Comparison of ENCODE assay signal across 17 cellular contexts in the genomic region with DNA sequence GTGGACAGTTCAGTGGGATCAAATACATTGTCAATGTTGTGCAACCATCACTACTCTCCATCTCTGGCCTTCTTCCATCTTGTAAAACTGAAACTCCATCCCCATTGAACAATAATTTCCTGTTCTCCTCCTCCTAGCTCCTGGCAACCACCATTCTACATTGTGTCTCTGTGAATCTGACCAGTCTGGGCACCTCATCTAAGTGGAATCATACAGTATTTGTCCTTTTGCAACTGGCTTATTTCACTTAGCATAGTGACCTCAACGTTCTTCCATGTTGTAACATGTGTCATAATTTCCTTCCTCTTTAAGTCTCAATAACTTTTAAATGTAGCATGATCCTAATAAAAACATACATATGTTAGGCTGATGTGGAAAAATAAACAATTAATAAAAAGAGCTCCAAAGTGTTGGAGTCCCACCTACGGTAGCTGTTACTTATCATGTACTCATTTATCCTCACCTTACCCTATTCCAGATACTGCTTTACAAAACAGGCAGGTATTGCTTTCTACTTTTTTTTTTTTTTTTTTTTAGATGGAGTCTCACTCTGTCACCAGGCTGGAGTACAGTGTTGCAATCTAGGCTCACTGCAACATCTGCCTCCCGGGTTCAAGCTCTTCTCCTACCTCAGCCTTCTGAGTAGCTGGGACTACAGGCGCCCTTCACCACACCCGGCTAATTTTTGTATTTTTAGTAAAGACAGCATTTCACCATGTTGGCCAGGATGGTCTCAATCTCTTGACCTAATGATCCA.
DNase-seq lines count a peak whose midpoint lies in the region; ATAC-seq, FAIRE-seq and TF ChIP-seq lines count a peak whose summit lies in the region.
"Had no signal": no experiment of that assay in that cellular context is flagged by ENCODE, and none has a peak within 500 bp of the region (broad histone marks: within the 10 kb centered on the region; RNA-seq: fewer than 3 reads in every experiment).

No MANE protein-coding gene starts in this region.

- no peak overlapping the region for H2AK9ac ChIP-seq in IMR-90 (replicated peaks; ENCODE audit: low read depth, low read length, poor library complexity)

- H3K27ac ChIP-seq in IMR-90 (ENCODE audit: insufficient read depth, low read length) = no peak overlapping the region
- no peak overlapping the region for H3K27ac ChIP-seq in endothelial cell of umbilical vein (ENCODE audit: insufficient read depth, low read depth, low read length)
- H3K27ac ChIP-seq: cardiac muscle cell had no signal

- peaks cover 9% of the 10 kb centered on the region for H3K36me3 Mint-ChIP-seq in natural killer cell treated with Interleukin-12 subunit alpha and Interleukin-12 subunit beta and Interleukin-15 and Interleukin-18, amount 100 ng/mL, for 72 hours
- H3K36me3 Mint-ChIP-seq in activated naive CD4-positive, alpha-beta T cell treated with anti-CD3 and anti-CD28 coated beads, Interleukin-2, amount 10 ng/mL, durations not matched to agents 7 days and 5 days = peaks cover 6% of the 10 kb centered on the region
- H3K36me3 Mint-ChIP-seq: IgD-negative memory B cell had no signal

- H3K36me3 ChIP-seq in IMR-90 (ENCODE audit: control insufficient read depth, insufficient read depth, low read length) (no peaks in the 10 kb centered on the region), endothelial cell of umbilical vein (ENCODE audit: control insufficient read depth in 2 of 2, extremely low read depth in 1 of 2, insufficient read depth in 2 of 2, low read length in 2 of 2) (no peaks in the 10 kb centered on the region)
- H3K36me3 ChIP-seq: cardiac muscle cell had no signal

- H3K27ac Mint-ChIP-seq in natural killer cell treated with Interleukin-12 subunit alpha and Interleukin-12 subunit beta and Interleukin-15 and Interleukin-18, amount 100 ng/mL, for 72 hours = peak overlapping the region; percentile 46 to 60
- H3K27ac Mint-ChIP-seq in activated naive CD4-positive, alpha-beta T cell treated with anti-CD3 and anti-CD28 coated beads, Interleukin-2, amount 10 ng/mL, durations not matched to agents 7 days and 5 days = no peak overlapping the region
- H3K27ac Mint-ChIP-seq: activated CD4-positive, alpha-beta T cell treated with anti-CD3 and anti-CD28 coated beads, Interleukin-2, amount 10 ng/mL, durations not matched to agents 7 days and 5 days; CD4-positive, alpha-beta T cell; endodermal cell; IgD-negative memory B cell had no signal

- H3K79me2 ChIP-seq in endothelial cell of umbilical vein (ENCODE audit: control insufficient read depth, insufficient read depth, low read length) = no peaks in the 10 kb centered on the region

- H2BK120ac ChIP-seq in IMR-90 (ENCODE audit: low read depth, low read length) = no peak overlapping the region

- H3K9ac ChIP-seq in IMR-90 (ENCODE audit: low read depth, low read length) (no peak overlapping the region), endothelial cell of umbilical vein (replicated peaks; ENCODE audit: extremely low read depth, insufficient read depth, low read length) (no peak overlapping the region)

- DNase-seq in IMR-90 (no peak), NOMO-1 (lab: John Stamatoyannopoulos, UW; ENCODE audit: unreplicated experiment in 2 of 2) (peak; percentile 77 to 95), endothelial cell of umbilical vein (ENCODE audit: low read depth, low spot score) (peak; percentile 40), islet precursor cell (no peak)
- no peak for DNase-seq in natural killer cell treated with Interleukin-12 subunit alpha and Interleukin-12 subunit beta and Interleukin-15 and Interleukin-18, amount 100 ng/mL, for 72 hours (ENCODE audit: low spot score)
- no peak for DNase-seq in activated naive CD4-positive, alpha-beta T cell treated with anti-CD3 and anti-CD28 coated beads, Interleukin-2, amount 10 ng/mL, durations not matched to agents 7 days and 5 days
- DNase-seq: activated CD4-positive, alpha-beta T cell treated with anti-CD3 and anti-CD28 coated beads, Interleukin-2, amount 10 ng/mL, durations not matched to agents 7 days and 5 days; activated T-cell treated with anti-CD3 and anti-CD28 coated beads, Interleukin-2, amount 50 U/mL, for 4 hours; CD4-positive, alpha-beta T cell; endodermal cell; kidney glomerular epithelial cell; NCI-H526 had no signal

- H4K5ac ChIP-seq in IMR-90 (ENCODE audit: low read depth, low read length) = no peak overlapping the region

- peak overlapping the region; percentile 32 for H3K4me3 Mint-ChIP-seq in natural killer cell treated with Interleukin-12 subunit alpha and Interleukin-12 subunit beta and Interleukin-15 and Interleukin-18, amount 100 ng/mL, for 72 hours
- no peak overlapping the region for H3K4me3 Mint-ChIP-seq in activated naive CD4-positive, alpha-beta T cell treated with anti-CD3 and anti-CD28 coated beads, Interleukin-2, amount 10 ng/mL, durations not matched to agents 7 days and 5 days
- H3K4me3 Mint-ChIP-seq: activated CD4-positive, alpha-beta T cell treated with anti-CD3 and anti-CD28 coated beads, Interleukin-2, amount 10 ng/mL, durations not matched to agents 7 days and 5 days; activated T-cell treated with anti-CD3 and anti-CD28 coated beads, Interleukin-2, amount 50 U/mL, for 4 hours; CD4-positive, alpha-beta T cell; endodermal cell; IgD-negative memory B cell had no signal

- no peak overlapping the region for H2BK5ac ChIP-seq in IMR-90 (ENCODE audit: low read depth, low read length, poor library complexity, severe bottlenecking)

- H3K4me1 ChIP-seq in IMR-90 (ENCODE audit: control insufficient read depth, insufficient read depth, low read length) = no peaks in the 10 kb centered on the region
- H3K4me1 ChIP-seq in endothelial cell of umbilical vein (ENCODE audit: control insufficient read depth, extremely low read depth, insufficient read depth, low read length) = no peaks in the 10 kb centered on the region

- no peak overlapping the region for H2BK15ac ChIP-seq in IMR-90 (ENCODE audit: low read depth, low read length)

- peaks cover 5% of the 10 kb centered on the region for H3K9me3 Mint-ChIP-seq in natural killer cell treated with Interleukin-12 subunit alpha and Interleukin-12 subunit beta and Interleukin-15 and Interleukin-18, amount 100 ng/mL, for 72 hours
- peaks cover 11% of the 10 kb centered on the region for H3K9me3 Mint-ChIP-seq in activated naive CD4-positive, alpha-beta T cell treated with anti-CD3 and anti-CD28 coated beads, Interleukin-2, amount 10 ng/mL, durations not matched to agents 7 days and 5 days
- H3K9me3 Mint-ChIP-seq: activated T-cell treated with anti-CD3 and anti-CD28 coated beads, Interleukin-2, amount 50 U/mL, for 4 hours; CD4-positive, alpha-beta T cell had no signal

- H3K4me2 ChIP-seq in IMR-90 (ENCODE audit: low read depth, low read length) (no peak overlapping the region), endothelial cell of umbilical vein (ENCODE audit: insufficient read depth, low read length) (no peak overlapping the region)

- CTCF ChIA-PET in IMR-90 (lab: Yijun Ruan, JAX) = interaction anchor here (0.6 kb wide), 1 partner anchor 55 kb away, joined by 6 read pairs; no protein-coding TSS in a partner anchor
- CTCF ChIA-PET in endothelial cell of umbilical vein (lab: Charles Lee) = interaction anchor here (0.9 to 1.8 kb wide), 2 partner anchors 14 to 260 kb away, joined by 3 to 7 read pairs; no protein-coding TSS in a partner anchor
- CTCF ChIA-PET in activated naive CD4-positive, alpha-beta T cell treated with anti-CD3 and anti-CD28 coated beads, Interleukin-2, amount 10 ng/mL, durations not matched to agents 7 days and 5 days (lab: Charles Lee) = interaction anchor here (0.6 to 1.0 kb wide), 4 partner anchors 9 to 307 kb away, joined by 3 to 4 read pairs (median 4); no protein-coding TSS in a partner anchor

- no peak overlapping the region for H3K56ac ChIP-seq in IMR-90 (ENCODE audit: extremely low read depth, insufficient read depth, low read length)

- peaks cover 2% of the 10 kb centered on the region for H3K27me3 ChIP-seq in IMR-90 (ENCODE audit: control insufficient read depth, insufficient read depth, low read length)
- no peaks in the 10 kb centered on the region for H3K27me3 ChIP-seq in endothelial cell of umbilical vein (ENCODE audit: control insufficient read depth in 2 of 2, insufficient read depth in 2 of 2, low read length in 2 of 2)
- H3K27me3 ChIP-seq: cardiac muscle cell had no signal

- peaks cover 2% of the 10 kb centered on the region; the same call in 1 of the 2 replicates for H3K9me3 ChIP-seq in IMR-90 (ENCODE audit: control insufficient read depth, insufficient read depth, low read length)
- H3K9me3 ChIP-seq in endothelial cell of umbilical vein (replicated peaks; ENCODE audit: control insufficient read depth, insufficient read depth, low read length) = no peaks in the 10 kb centered on the region

- peak; percentile 49 for FAIRE-seq in endothelial cell of umbilical vein (lab: Jason Lieb, UNC)

- no peak overlapping the region for H2AFZ ChIP-seq in IMR-90 (replicated peaks; ENCODE audit: low read length, poor library complexity)
- H2AFZ ChIP-seq in endothelial cell of umbilical vein (ENCODE audit: low read depth, low read length) = peak overlapping the region; percentile 61

- no peak overlapping the region for H3K14ac ChIP-seq in IMR-90 (replicated peaks; ENCODE audit: low read depth, low read length)

- no peaks in the 10 kb centered on the region for H4K20me1 ChIP-seq in IMR-90 (ENCODE audit: insufficient read depth, low read length)
- no peaks in the 10 kb centered on the region for H4K20me1 ChIP-seq in endothelial cell of umbilical vein (replicated peaks; ENCODE audit: control insufficient read depth, extremely low read depth, insufficient read depth, low read length)

- BruUV-seq in IMR-90 (replicated peaks; lab: Mats Ljungman, UMichigan) (no TSS peak), endothelial cell of umbilical vein (replicated peaks; lab: Mats Ljungman, UMichigan) (no TSS peak)

- TF ChIP-seq POLR2A in IMR-90 (IDR thresholded peaks at IDR 0.05; ENCODE audit: low read depth, low read length) (no peak), endothelial cell of umbilical vein (IDR thresholded peaks at IDR 0.05; ENCODE audit: low read depth, low read length) (no peak)

- ATAC-seq in IMR-90 (ENCODE audit: low read depth) = no peak
- ATAC-seq in natural killer cell treated with Interleukin-12 subunit alpha and Interleukin-12 subunit beta and Interleukin-15 and Interleukin-18, amount 100 ng/mL, for 72 hours = peak; percentile 51 to 84
- no peak for ATAC-seq in GM21529 (IDR thresholded peaks at IDR 0.05; ENCODE audit: unreplicated experiment)
- no peak for ATAC-seq in HG02970 (IDR thresholded peaks at IDR 0.05; ENCODE audit: low FRiP score, unreplicated experiment)
- ATAC-seq: activated T-cell treated with anti-CD3 and anti-CD28 coated beads, Interleukin-2, amount 50 U/mL, for 4 hours; HCT116 had no signal

- H2BK20ac ChIP-seq in IMR-90 (ENCODE audit: low read depth, low read length) = no peak overlapping the region

- H3K9me1 ChIP-seq in IMR-90 (ENCODE audit: insufficient read depth, low read length) (no peaks in the 10 kb centered on the region), endothelial cell of umbilical vein (replicated peaks; ENCODE audit: control insufficient read depth, extremely low read depth, insufficient read depth, low read length) (no peaks in the 10 kb centered on the region)

- H3K4me3 ChIP-seq in IMR-90 (ENCODE audit: insufficient read depth, low read depth, low read length) = no peak overlapping the region
- H3K4me3 ChIP-seq in endothelial cell of umbilical vein (replicated peaks in 1 of 3; ENCODE audit: insufficient read depth in 1 of 3, low read depth in 1 of 3, low read length in 3 of 3) = no peak overlapping the region
- H3K4me3 ChIP-seq: cardiac muscle cell had no signal

- no peak overlapping the region for H4K8ac ChIP-seq in IMR-90 (ENCODE audit: low read depth in 2 of 2, low read length in 2 of 2)

- no peak overlapping the region for H4K91ac ChIP-seq in IMR-90 (ENCODE audit: insufficient read depth, low read depth, low read length)

- dilution Hi-C loops in IMR-90 (cut with HindIII; ENCODE audit: low sequenced_read_pairs, unreplicated experiment) (no loop called here), endothelial cell of umbilical vein (cut with MboI; ENCODE audit: extremely low pct_ligation_motif_present, low sequenced_read_pairs) (no loop called here)

- POLR2A ChIA-PET in IMR-90 (lab: Charles Lee; ENCODE audit: unreplicated experiment) (no interaction called here), endothelial cell of umbilical vein (lab: Charles Lee) (no interaction called here)

- no peaks in the 10 kb centered on the region for H3K27me3 Mint-ChIP-seq in natural killer cell treated with Interleukin-12 subunit alpha and Interleukin-12 subunit beta and Interleukin-15 and Interleukin-18, amount 100 ng/mL, for 72 hours
- peaks cover 4% of the 10 kb centered on the region for H3K27me3 Mint-ChIP-seq in activated naive CD4-positive, alpha-beta T cell treated with anti-CD3 and anti-CD28 coated beads, Interleukin-2, amount 10 ng/mL, durations not matched to agents 7 days and 5 days
- H3K27me3 Mint-ChIP-seq: activated CD4-positive, alpha-beta T cell treated with anti-CD3 and anti-CD28 coated beads, Interleukin-2, amount 10 ng/mL, durations not matched to agents 7 days and 5 days; CD4-positive, alpha-beta T cell; IgD-negative memory B cell had no signal

- intact Hi-C loops in IMR-90 (cut with micrococcal nuclease) = no loop called here
- intact Hi-C loops in endothelial cell of umbilical vein (cut with micrococcal nuclease) = no loop called here

- TF ChIP-seq CTCF in IMR-90 (conservative IDR thresholded peaks at IDR 0.05; ENCODE audit: low read depth, low read length) (no peak), endothelial cell of umbilical vein (IDR thresholded peaks at IDR 0.05; ENCODE audit: extremely low read depth in 1 of 2, insufficient read depth in 1 of 2, low read depth in 1 of 2, low read length in 2 of 2) (no peak)

- no CpG with 5 or more reads among the region's 5 CpGs for WGBS in IMR-90 (ENCODE audit: extremely low coverage in 2 of 2, insufficient read length in 1 of 2), 2 experiments

- no peak overlapping the region for H2AK5ac ChIP-seq in IMR-90 (ENCODE audit: low read depth, low read length)

- H3K23ac ChIP-seq in IMR-90 (ENCODE audit: low read depth, low read length) = no peak overlapping the region

- H3K4me1 Mint-ChIP-seq in natural killer cell treated with Interleukin-12 subunit alpha and Interleukin-12 subunit beta and Interleukin-15 and Interleukin-18, amount 100 ng/mL, for 72 hours (ENCODE audit: low read depth in 2 of 2) = peaks cover 18 to 21% of the 10 kb centered on the region in 2 donors
- peaks cover 14% of the 10 kb centered on the region for H3K4me1 Mint-ChIP-seq in activated naive CD4-positive, alpha-beta T cell treated with anti-CD3 and anti-CD28 coated beads, Interleukin-2, amount 10 ng/mL, durations not matched to agents 7 days and 5 days
- H3K4me1 Mint-ChIP-seq: endodermal cell had no signal

- no peak for TF ChIP-seq RAD21 in IMR-90 (IDR thresholded peaks at IDR 0.05; ENCODE audit: low read length)

- in situ Hi-C loops in IMR-90 (cut with MboI; ENCODE audit: low sequenced_read_pairs) = no loop called here

- H3K79me1 ChIP-seq in IMR-90 (ENCODE audit: low read depth in 1 of 2, low read length in 2 of 2) = no peaks in the 10 kb centered on the region

- H3K18ac ChIP-seq in IMR-90 (ENCODE audit: low read depth, low read length) = no peak overlapping the region

- H3K4ac ChIP-seq in IMR-90 (ENCODE audit: low read depth, low read length) = no peak overlapping the region

Comparison
In these comparisons a context has a peak if more than half of its experiments do, and no peak if none do; other contexts are left out.
1. ATAC-seq: peak in natural killer cell treated with Interleukin-12 subunit alpha and Interleukin-12 subunit beta and Interleukin-15 and Interleukin-18, amount 100 ng/mL, for 72 hours (2 of 2); none in IMR-90 (single experiment), GM21529 (single experiment) and HG02970 (single experiment).
2. DNase-seq: peak in NOMO-1 (2 of 2) and endothelial cell of umbilical vein (single experiment); none in IMR-90 (single experiment), natural killer cell treated with Interleukin-12 subunit alpha and Interleukin-12 subunit beta and Interleukin-15 and Interleukin-18, amount 100 ng/mL, for 72 hours (single experiment), activated naive CD4-positive, alpha-beta T cell treated with anti-CD3 and anti-CD28 coated beads, Interleukin-2, amount 10 ng/mL, durations not matched to agents 7 days and 5 days (single experiment) and islet precursor cell (single experiment).